Comparison of ENCODE assay signal across 8 cellular contexts in genomic region chr17:41689497-41690299, GRCh38. TPM values are rescaled to one million over a fixed set of nuclear protein-coding genes. Genes with fewer than 3 reads are reported as not detected.
A peak's percentile ranks its signal among the peaks of the same experiment; 100 is the strongest.
DNase-seq lines count a peak whose midpoint lies in the region; ATAC-seq and TF ChIP-seq lines count a peak whose summit lies in the region.

No MANE protein-coding gene starts in this region.

- H3K9ac ChIP-seq in muscle layer of colon (ENCODE audit: low read length), result peak overlapping the region; percentile 97

- TF ChIP-seq POLR2A in tibial nerve (IDR thresholded peaks at IDR 0.05), result no peak

- TF ChIP-seq CTCF in WI38 (IDR thresholded peaks at IDR 0.05; ENCODE audit: low read depth, low read length), result peak; percentile 56
- TF ChIP-seq CTCF in tibial nerve (IDR thresholded peaks at IDR 0.05), result peak; percentile 18 to 71 (median 64)

- ATAC-seq in HG02759 (IDR thresholded peaks at IDR 0.05; ENCODE audit: unreplicated experiment) (no peak), HG03280 (IDR thresholded peaks at IDR 0.05; ENCODE audit: unreplicated experiment) (no peak)

- 6 to 9% methylated on average over 27 of the region's 27 CpGs for WGBS in ectodermal cell, 2 experiments
- 1 to 2% methylated on average over 18 to 27 of the region's 27 CpGs for WGBS in tibial nerve, 2 donors

- H3K27me3 ChIP-seq in ectodermal cell (ENCODE audit: control insufficient read depth, insufficient read depth, low read length, poor library complexity, severe bottlenecking) (no peaks in the 10 kb centered on the region), muscle layer of colon (ENCODE audit: control insufficient read depth in 1 of 2, insufficient read depth in 2 of 2, low read length in 2 of 2) (no peaks in the 10 kb centered on the region), tibial nerve (no peaks in the 10 kb centered on the region)

- peaks cover 32% of the 10 kb centered on the region for H3K36me3 ChIP-seq in ectodermal cell (ENCODE audit: control insufficient read depth, insufficient read depth, low read length)
- H3K36me3 ChIP-seq in muscle layer of colon (ENCODE audit: insufficient read depth, low read length), result peaks cover 52% of the 10 kb centered on the region
- peaks cover 11 to 52% (median 44%) of the 10 kb centered on the region in 3 donors for H3K36me3 ChIP-seq in tibial nerve

- peak overlapping the region; percentile 98 for H3K27ac ChIP-seq in ectodermal cell (ENCODE audit: insufficient read depth, low read depth, low read length, poor library complexity, severe bottlenecking)
- H3K27ac ChIP-seq in muscle layer of colon (ENCODE audit: low read depth, low read length), result peak overlapping the region; percentile 59
- H3K27ac ChIP-seq in tibial nerve, result peak overlapping the region; percentile 100

- peak; percentile 44 for DNase-seq in M059J (ENCODE audit: low read depth)
- DNase-seq in tibial nerve (ENCODE audit: low spot score in 2 of 2), result peak in 1 of 2 donors; percentile 74

- no peaks in the 10 kb centered on the region for H3K4me1 ChIP-seq in ectodermal cell (ENCODE audit: control insufficient read depth, insufficient read depth, low read length)
- H3K4me1 ChIP-seq in muscle layer of colon (ENCODE audit: insufficient read depth, low read length), result peaks cover 27% of the 10 kb centered on the region
- H3K4me1 ChIP-seq in tibial nerve, result peaks cover 0 to 38% (median 21%) of the 10 kb centered on the region in 4 donors

- peak overlapping the region; percentile 92 for H3K4me3 ChIP-seq in GM08714 (ENCODE audit: low read length)
- peak overlapping the region; percentile 92 for H3K4me3 ChIP-seq in WI38 (ENCODE audit: low read depth, low read length)
- peak overlapping the region; percentile 86 for H3K4me3 ChIP-seq in ectodermal cell (ENCODE audit: insufficient read depth, low read depth, low read length)
- peak overlapping the region; percentile 90 to 99 for H3K4me3 ChIP-seq in muscle layer of colon (ENCODE audit: low read depth in 1 of 2, low read length in 2 of 2)
- peak overlapping the region; percentile 61 to 99 (median 88) for H3K4me3 ChIP-seq in tibial nerve

- TF ChIP-seq EP300 in tibial nerve (IDR thresholded peaks at IDR 0.05), result no peak

- no peaks in the 10 kb centered on the region for H3K9me3 ChIP-seq in ectodermal cell (ENCODE audit: control insufficient read depth, low read length)
- no peaks in the 10 kb centered on the region for H3K9me3 ChIP-seq in muscle layer of colon (ENCODE audit: low read length)
- no peaks in the 10 kb centered on the region for H3K9me3 ChIP-seq in tibial nerve

RNA-seq across cellular contexts. Expression of gene EIF1, which starts 1.0 kb away (rescaled TPM):
- 54.4 and 64.1 TPM in 2 replicates for total RNA-seq in M059J (2014; rRNA removed; shearing (Covaris generic))
- polyA plus RNA-seq in ectodermal cell (2013, experiment 1 of 4), result 533 TPM
- polyA plus RNA-seq in ectodermal cell (2013, experiment 2 of 4), result 531 TPM
- polyA plus RNA-seq in ectodermal cell (2013, experiment 3 of 4), result 503 TPM
- polyA plus RNA-seq in ectodermal cell (2013, experiment 4 of 4), result 534 TPM
- total RNA-seq in tibial nerve, result 100 to 1,000 TPM; 172 to 458 (median 243) TPM

RNA-seq across cellular contexts. Expression of gene GAST, which starts 22.4 kb away (rescaled TPM):
- total RNA-seq in M059J (2014; rRNA removed; shearing (Covaris generic)), result not detected in 2 replicates
- not detected for polyA plus RNA-seq in ectodermal cell (2013, experiment 1 of 4)
- not detected for polyA plus RNA-seq in ectodermal cell (2013, experiment 2 of 4)
- polyA plus RNA-seq in ectodermal cell (2013, experiment 3 of 4), result not detected
- not detected for polyA plus RNA-seq in ectodermal cell (2013, experiment 4 of 4)
- total RNA-seq in tibial nerve, result not detected

RNA-seq across cellular contexts. Expression of gene HAP1, which starts 44.7 kb away (rescaled TPM):
- 0.05 and 0.07 TPM in 2 replicates for total RNA-seq in M059J (2014; rRNA removed; shearing (Covaris generic))
- 2.0 TPM for polyA plus RNA-seq in ectodermal cell (2013, experiment 1 of 4)
- 1.8 TPM for polyA plus RNA-seq in ectodermal cell (2013, experiment 2 of 4)
- 1.0 TPM for polyA plus RNA-seq in ectodermal cell (2013, experiment 3 of 4)
- polyA plus RNA-seq in ectodermal cell (2013, experiment 4 of 4), result 1.1 TPM
- 1 to 10 TPM in 1 of 4 donors, under 1 TPM in 1, not detected in 2; 0.98 to 1.8 TPM for total RNA-seq in tibial nerve
